In the genomic region with DNA sequence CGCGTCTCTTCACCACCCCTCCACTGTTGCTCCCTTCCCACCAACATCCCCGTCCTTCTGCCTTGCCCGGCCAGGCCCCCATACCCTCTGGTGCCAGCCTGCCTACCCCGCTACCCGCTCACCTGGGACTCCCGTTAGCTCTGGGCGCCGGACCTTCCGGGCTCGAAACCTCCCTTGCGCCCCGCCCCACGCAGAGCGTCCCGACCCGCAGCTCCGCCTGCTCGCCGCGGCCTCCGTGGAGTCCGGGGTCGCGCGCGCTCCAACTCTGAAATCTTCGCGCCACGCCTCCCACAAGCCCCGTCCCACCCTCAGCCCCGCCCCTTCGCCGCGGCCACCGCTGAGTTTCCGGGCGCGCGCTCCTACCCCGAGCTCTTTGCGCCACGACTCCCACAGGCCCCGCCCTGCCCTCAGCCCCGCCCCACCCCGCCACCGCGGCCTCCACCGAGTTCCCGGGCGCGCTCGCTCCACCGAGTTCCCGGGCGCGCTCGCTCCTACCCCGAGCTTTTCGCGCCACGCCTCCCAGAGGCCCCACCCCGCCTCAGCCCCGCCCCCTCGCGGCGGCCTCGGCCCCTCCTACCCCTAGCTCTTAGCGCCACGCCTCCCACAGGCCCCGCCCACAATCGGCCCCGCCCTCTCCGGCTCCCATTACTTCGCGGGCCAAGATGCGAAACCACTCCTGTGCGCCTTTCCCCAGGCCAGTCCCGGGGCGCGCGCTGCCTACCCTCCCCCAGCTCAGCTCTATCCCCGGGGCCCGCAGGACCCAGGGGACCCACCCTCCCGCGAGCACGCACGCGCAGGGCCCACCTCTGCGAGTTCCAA, we compare ENCODE assay signal across 8 cellular contexts. TPM values are rescaled to one million over a fixed set of nuclear protein-coding genes. Genes with fewer than 3 reads are reported as not detected.
A peak's percentile ranks its signal among the peaks of the same experiment; 100 is the strongest.
DNase-seq lines count a peak whose midpoint lies in the region; ATAC-seq and TF ChIP-seq lines count a peak whose summit lies in the region.

A gene (minus strand): TSS at position 267 of the 819 bp plus-strand sequence. CDS start 5,617 bp downstream, outside the sequence.

- TF ChIP-seq CTCF in BJ (IDR thresholded peaks at IDR 0.05; ENCODE audit: insufficient read depth, low read depth, low read length): no peak

- H3K36me3 ChIP-seq in BJ (ENCODE audit: control insufficient read depth, insufficient read depth, low read length): no peaks in the 10 kb centered on the region; the same call in 1 of the 2 replicates

- H3K27ac ChIP-seq in cingulate gyrus (ENCODE audit: low read depth, low read length): peak within 1 kb of the TSS; percentile 83

- peak; percentile 65 for DNase-seq in BJ (ENCODE audit: low read depth)
- peak; percentile 66 for DNase-seq in GM19240 (ENCODE audit: insufficient read length, low spot score)
- peak; percentile 88 to 95 for DNase-seq in NCI-H524 (lab: John Stamatoyannopoulos, UW)
- peak; percentile 98 for DNase-seq in activated CD4-positive, alpha-beta T cell treated with anti-CD3 and anti-CD28 coated beads for 48 hours
- DNase-seq in left colon: peak; percentile 94 to 99
- DNase-seq in stimulated activated CD4-positive, alpha-beta T cell treated with anti-CD3 and anti-CD28 coated beads, Interleukin-1b, Interleukin-23, amount 100 ng/mL, for 4 hours (ENCODE audit: low read depth in 2 of 2): peak; percentile 99 to 100

- CTCF ChIA-PET in BJ (lab: Yijun Ruan, JAX): interaction anchor here (0.9 to 1.0 kb wide), 3 partner anchors 11 to 67 kb away, joined by 3 to 4 read pairs (median 4); no protein-coding TSS in a partner anchor

- peak within 1 kb of the TSS; percentile 98 for H3K4me3 ChIP-seq in BJ (ENCODE audit: low read depth, low read length)

- peak; percentile 53 for ATAC-seq in HG03457 (IDR thresholded peaks at IDR 0.05; ENCODE audit: unreplicated experiment)
- peak; percentile 88 for ATAC-seq in left colon

- no peaks in the 10 kb centered on the region for H3K27me3 ChIP-seq in BJ (ENCODE audit: control insufficient read depth, insufficient read depth, low read length)

- intact Hi-C loops in left colon (cut with DNase I, micrococcal nuclease): no loop called here

- POLR2A ChIA-PET in BJ (lab: Charles Lee): interaction anchor here (0.7 to 1.4 kb wide), 4 partner anchors 24 to 1407 kb away, joined by 3 to 4 read pairs (median 3); no protein-coding TSS in a partner anchor

RNA-seq across cellular contexts. Expression of the gene that starts here (rescaled TPM):
- 12.8 and 38.3 TPM in 2 replicates for polyA plus RNA-seq in BJ (2011; rRNA removed)
- polyA minus RNA-seq in BJ (2011; rRNA and poly(A)+ RNA removed): 2.2 and 3.0 TPM in 2 replicates
- total RNA-seq in left colon: 10 to 100 TPM; 15.7 to 17.9 TPM

Comparison
In these comparisons a context has a peak if more than half of its experiments do, and no peak if none do; other contexts are left out.
1. Peak in every context shown above with its lines: DNase-seq, ATAC-seq, H3K4me3 ChIP-seq and H3K27ac ChIP-seq.